ENCODE assay signal across 1 cellular context in genomic region chr14:99215277-99215676, GRCh38.
TF ChIP-seq lines count a peak whose summit lies in the region.

No MANE protein-coding gene starts in this region.

TF ChIP-seq in H1, 55 proteins besides CTCF, POLR2A, EP300 and RAD21 (continued from another document):
- TF ChIP-seq USF2 (IDR thresholded peaks at IDR 0.05; ENCODE audit: low read length) (no peak), FOSL1 (IDR thresholded peaks at IDR 0.05; ENCODE audit: insufficient read depth, low read depth, low read length) (no peak), SUZ12 (IDR thresholded peaks at IDR 0.05; ENCODE audit: low read length) (no peak)
